In the genomic region with DNA sequence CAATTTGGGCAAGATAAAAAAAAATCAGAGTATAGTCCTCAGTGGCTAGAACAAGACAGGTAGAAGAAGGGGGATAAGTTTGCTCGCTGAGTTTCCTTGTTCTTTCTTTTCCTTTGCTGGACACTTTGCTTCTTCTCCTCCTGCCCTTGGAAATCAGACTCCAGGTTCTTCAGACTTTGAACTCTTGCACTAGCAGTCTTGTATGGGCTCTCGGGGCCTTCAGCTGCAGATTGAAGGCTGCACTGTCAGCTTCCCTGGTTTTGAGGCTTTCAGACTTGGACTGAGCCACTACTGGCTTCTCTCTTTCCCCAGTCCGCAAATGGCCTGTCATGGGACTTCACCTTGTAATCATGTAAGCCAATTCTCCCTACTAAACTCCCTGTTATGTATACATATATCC, we compare ENCODE assay signal across 37 cellular contexts.
"Had no signal": no experiment of that assay in that cellular context is flagged by ENCODE, and none has a peak within 500 bp of the region (broad histone marks: within the 10 kb centered on the region; RNA-seq: fewer than 3 reads in every experiment).

No MANE protein-coding gene starts in this region.

- DNase-seq: activated B cell treated with CpG ODN at 0.5 μM for 24 hours; activated CD4-positive, alpha-beta T cell treated with anti-CD3 and anti-CD28 coated beads for 48 hours; activated CD4-positive, alpha-beta T cell treated with anti-CD3 and anti-CD28 coated beads, Interleukin-2, amount 50 U/mL, for 1 hour; activated CD4-positive, alpha-beta T cell treated with anti-CD3 and anti-CD28 coated beads, Interleukin-2, amount 50 U/mL, for 48 hours; activated CD8-positive, alpha-beta memory T cell treated with anti-CD3 and anti-CD28 coated beads for 24 hours; activated CD8-positive, alpha-beta memory T cell treated with anti-CD3 and anti-CD28 coated beads, Interleukin-2, amount 50 U/mL, for 4 hours; activated CD8-positive, alpha-beta T cell treated with anti-CD3 and anti-CD28 coated beads for 36 hours; activated gamma-delta T cell; activated naive CD4-positive, alpha-beta T cell; activated naive CD4-positive, alpha-beta T cell treated with anti-CD3 and anti-CD28 coated beads, Interleukin-2, amount 10 ng/mL, durations not matched to agents 7 days and 5 days; activated naive CD8-positive, alpha-beta T cell treated with anti-CD3 and anti-CD28 coated beads, Interleukin-2, amount 10 ng/mL, durations not matched to agents 7 days and 5 days; activated T-cell treated with anti-CD3 and anti-CD28 coated beads, Interleukin-2, amount 50 U/mL, for 1 hour; activated T-cell treated with anti-CD3 and anti-CD28 coated beads, Interleukin-2, amount 50 U/mL, for 48 hours; central memory CD4-positive, alpha-beta T cell; cerebellar nuclear complex; dorsolateral prefrontal cortex; effector memory CD4-positive, alpha-beta T cell; erythroblast; foreskin keratinocyte; gastrocnemius medialis; glutamatergic neuron; heart left ventricle; T-helper 1 cell; T-helper 17 cell; T1000; WERI-Rb-1 had no signal

- H3K27me3 Mint-ChIP-seq: activated B cell treated with CpG ODN at 0.5 μM for 24 hours; activated CD8-positive, alpha-beta T cell treated with anti-CD3 and anti-CD28 coated beads for 36 hours; activated naive CD4-positive, alpha-beta T cell treated with anti-CD3 and anti-CD28 coated beads, Interleukin-2, amount 10 ng/mL, durations not matched to agents 7 days and 5 days; activated naive CD8-positive, alpha-beta T cell treated with anti-CD3 and anti-CD28 coated beads, Interleukin-2, amount 10 ng/mL, durations not matched to agents 7 days and 5 days; dendritic cell treated with granulocyte-macrophage colony-stimulating factor and Interleukin-4, amounts not matched to agents 40 ng/mL and 50 ng/mL, for 4 days; T-helper 17 cell had no signal

- H3K27ac ChIP-seq: ascending aorta, breast epithelium, cardiac muscle cell, coronary artery, dorsolateral prefrontal cortex, esophagus muscularis mucosa, foreskin keratinocyte, gastrocnemius medialis, heart left ventricle, WERI-Rb-1 had no signal

- H3K4me3 Mint-ChIP-seq: activated B cell treated with CpG ODN at 0.5 μM for 24 hours; activated CD8-positive, alpha-beta T cell treated with anti-CD3 and anti-CD28 coated beads for 36 hours; activated naive CD4-positive, alpha-beta T cell treated with anti-CD3 and anti-CD28 coated beads, Interleukin-2, amount 10 ng/mL, durations not matched to agents 7 days and 5 days; activated naive CD8-positive, alpha-beta T cell treated with anti-CD3 and anti-CD28 coated beads, Interleukin-2, amount 10 ng/mL, durations not matched to agents 7 days and 5 days; activated T-helper 1 cell treated with anti-CD3 and anti-CD28 coated beads, Interleukin-12 subunit alpha, Interleukin-12 subunit beta, Interleukin-2, Interleukin-4 antibody, amounts not matched to agents 30 ng/mL and 10 ng/mL and 1 ng/mL, durations not matched to agents 14 hours and 24 hours and 36 hours; brain; dendritic cell treated with granulocyte-macrophage colony-stimulating factor and Interleukin-4, amounts not matched to agents 40 ng/mL and 50 ng/mL, for 4 days; T-helper 17 cell; T-helper 2 cell treated with Interferon-gamma antibody and Interleukin-4, amounts not matched to agents 5 μg/mL and 100 μg/mL, for 36 hours had no signal

- H3K4me1 Mint-ChIP-seq: activated B cell treated with CpG ODN at 0.5 μM for 24 hours; activated naive CD4-positive, alpha-beta T cell treated with anti-CD3 and anti-CD28 coated beads, Interleukin-2, amount 10 ng/mL, durations not matched to agents 7 days and 5 days; activated naive CD8-positive, alpha-beta T cell treated with anti-CD3 and anti-CD28 coated beads, Interleukin-2, amount 10 ng/mL, durations not matched to agents 7 days and 5 days; brain; T-helper 17 cell had no signal

- H3K36me3 ChIP-seq: ascending aorta, breast epithelium, cardiac muscle cell, esophagus muscularis mucosa, gastrocnemius medialis, heart left ventricle, WERI-Rb-1 had no signal

- H3K4me3 ChIP-seq: ascending aorta, breast epithelium, cardiac muscle cell, coronary artery, dorsolateral prefrontal cortex, esophagus muscularis mucosa, gastrocnemius medialis, heart left ventricle had no signal

- H3K36me3 Mint-ChIP-seq: activated naive CD4-positive, alpha-beta T cell treated with anti-CD3 and anti-CD28 coated beads, Interleukin-2, amount 10 ng/mL, durations not matched to agents 7 days and 5 days; activated naive CD4-positive, alpha-beta T cell treated with anti-CD3 and anti-CD28 coated beads, Interleukin-2, amount 50 U/mL, for 72 hours; activated naive CD8-positive, alpha-beta T cell treated with anti-CD3 and anti-CD28 coated beads, Interleukin-2, amount 10 ng/mL, durations not matched to agents 7 days and 5 days; brain had no signal

- H3K27me3 ChIP-seq: ascending aorta, breast epithelium, cardiac muscle cell, dorsolateral prefrontal cortex, esophagus muscularis mucosa, foreskin keratinocyte, gastrocnemius medialis, heart left ventricle had no signal

- H3K4me1 ChIP-seq: ascending aorta, breast epithelium, esophagus muscularis mucosa, foreskin keratinocyte, gastrocnemius medialis, heart left ventricle had no signal

- H3K9me3 ChIP-seq: ascending aorta, breast epithelium, esophagus muscularis mucosa, gastrocnemius medialis, heart left ventricle had no signal

- H3K9me3 Mint-ChIP-seq: activated B cell treated with CpG ODN at 0.5 μM for 24 hours; activated CD8-positive, alpha-beta T cell treated with anti-CD3 and anti-CD28 coated beads for 36 hours; activated naive CD4-positive, alpha-beta T cell treated with anti-CD3 and anti-CD28 coated beads, Interleukin-2, amount 50 U/mL, for 72 hours; activated naive CD8-positive, alpha-beta T cell treated with anti-CD3 and anti-CD28 coated beads, Interleukin-2, amount 10 ng/mL, durations not matched to agents 7 days and 5 days; activated T-helper 1 cell treated with anti-CD3 and anti-CD28 coated beads, Interleukin-12 subunit alpha, Interleukin-12 subunit beta, Interleukin-2, Interleukin-4 antibody, amounts not matched to agents 30 ng/mL and 10 ng/mL and 1 ng/mL, durations not matched to agents 14 hours and 24 hours and 36 hours; activated T-helper 2 cell treated with anti-CD3 and anti-CD28 coated beads, Interferon-gamma antibody, Interleukin-2, Interleukin-4, amounts not matched to agents 10 μg/mL and 5 μg/mL and 100 μg/mL, durations not matched to agents 14 hours and 24 hours and 36 hours; brain; T-helper 2 cell treated with Interferon-gamma antibody and Interleukin-4, amounts not matched to agents 5 μg/mL and 100 μg/mL, for 36 hours had no signal

- H3K27ac Mint-ChIP-seq: activated B cell treated with CpG ODN at 0.5 μM for 24 hours; activated CD8-positive, alpha-beta T cell treated with anti-CD3 and anti-CD28 coated beads for 36 hours; activated naive CD4-positive, alpha-beta T cell treated with anti-CD3 and anti-CD28 coated beads, Interleukin-2, amount 10 ng/mL, durations not matched to agents 7 days and 5 days; activated naive CD4-positive, alpha-beta T cell treated with anti-CD3 and anti-CD28 coated beads, Interleukin-2, amount 50 U/mL, for 72 hours; activated naive CD8-positive, alpha-beta T cell treated with anti-CD3 and anti-CD28 coated beads, Interleukin-2, amount 10 ng/mL, durations not matched to agents 7 days and 5 days; activated T-helper 1 cell treated with anti-CD3 and anti-CD28 coated beads, Interleukin-12 subunit alpha, Interleukin-12 subunit beta, Interleukin-2, Interleukin-4 antibody, amounts not matched to agents 30 ng/mL and 10 ng/mL and 1 ng/mL, durations not matched to agents 14 hours and 24 hours and 36 hours; activated T-helper 2 cell treated with anti-CD3 and anti-CD28 coated beads, Interferon-gamma antibody, Interleukin-2, Interleukin-4, amounts not matched to agents 10 μg/mL and 5 μg/mL and 100 μg/mL, durations not matched to agents 14 hours and 24 hours and 36 hours; brain; dendritic cell treated with granulocyte-macrophage colony-stimulating factor and Interleukin-4, amounts not matched to agents 40 ng/mL and 50 ng/mL, for 4 days; T-helper 17 cell; T-helper 2 cell treated with Interferon-gamma antibody and Interleukin-4, amounts not matched to agents 5 μg/mL and 100 μg/mL, for 36 hours had no signal
